Comparison of ENCODE assay signal across 1 cellular context in the genomic region with DNA sequence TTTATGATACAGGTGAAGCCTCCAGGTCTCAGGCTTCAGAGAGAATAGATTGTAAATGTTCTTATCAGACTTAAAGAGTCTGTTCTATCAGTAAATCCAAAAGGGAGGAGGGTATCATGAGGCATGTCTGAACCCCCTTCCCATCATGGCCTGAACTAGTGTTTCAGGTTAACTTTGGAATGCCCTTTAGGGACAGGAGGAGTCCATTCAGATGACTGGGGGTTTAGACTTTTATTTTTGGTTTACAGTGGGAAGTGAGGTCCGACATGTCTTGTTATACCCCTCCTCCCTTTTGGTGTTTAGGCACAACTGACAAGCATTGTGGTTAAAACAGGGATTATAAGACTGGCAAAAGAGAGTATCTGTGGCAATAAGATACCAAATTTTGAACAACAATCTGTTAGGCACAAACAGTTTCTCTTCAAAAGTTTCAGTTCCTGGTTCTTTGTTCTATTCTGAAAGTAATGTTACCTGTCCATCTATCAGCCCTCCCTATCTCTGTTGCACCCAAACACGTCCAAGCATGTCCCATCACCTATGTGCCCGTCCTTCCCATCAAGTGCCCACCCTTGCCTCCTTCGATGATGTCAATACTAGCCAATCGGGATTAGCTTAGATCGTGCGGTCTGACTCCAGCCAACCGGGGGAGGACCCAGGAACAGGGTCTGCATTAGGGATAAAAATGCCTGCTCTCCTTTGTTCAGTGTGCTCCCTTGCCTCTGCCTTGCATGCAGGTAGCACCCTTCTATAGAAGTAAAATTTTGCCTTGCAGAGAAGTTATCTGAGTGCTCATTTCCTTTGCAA.
TF ChIP-seq lines count a peak whose summit lies in the region.

No MANE protein-coding gene starts in this region.

TF ChIP-seq in H1, 55 proteins besides CTCF, POLR2A, EP300 and RAD21:
- TF ChIP-seq CBX8 (IDR thresholded peaks at IDR 0.05; ENCODE audit: borderline replicate concordance, low read depth, low read length), result no peak
- 0 out of 2 replicates have a peak, but pooled peaks have one; percentile 16 for TF ChIP-seq TBP (IDR thresholded peaks at IDR 0.05; ENCODE audit: low read depth, low read length)
- TF ChIP-seq, protein P1, sequence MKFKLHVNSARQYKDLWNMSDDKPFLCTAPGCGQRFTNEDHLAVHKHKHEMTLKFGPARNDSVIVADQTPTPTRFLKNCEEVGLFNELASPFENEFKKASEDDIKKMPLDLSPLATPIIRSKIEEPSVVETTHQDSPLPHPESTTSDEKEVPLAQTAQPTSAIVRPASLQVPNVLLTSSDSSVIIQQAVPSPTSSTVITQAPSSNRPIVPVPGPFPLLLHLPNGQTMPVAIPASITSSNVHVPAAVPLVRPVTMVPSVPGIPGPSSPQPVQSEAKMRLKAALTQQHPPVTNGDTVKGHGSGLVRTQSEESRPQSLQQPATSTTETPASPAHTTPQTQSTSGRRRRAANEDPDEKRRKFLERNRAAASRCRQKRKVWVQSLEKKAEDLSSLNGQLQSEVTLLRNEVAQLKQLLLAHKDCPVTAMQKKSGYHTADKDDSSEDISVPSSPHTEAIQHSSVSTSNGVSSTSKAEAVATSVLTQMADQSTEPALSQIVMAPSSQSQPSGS (IDR thresholded peaks at IDR 0.05; ENCODE audit: low read length), result 0 out of 2 replicates have a peak, but pooled peaks have one; percentile 29
